In genomic region chr1:21244154-21244553, GRCh38 we compare ENCODE assay signal across 21 cellular contexts.
"Had no signal": no experiment of that assay in that cellular context is flagged by ENCODE, and none has a peak within 500 bp of the region (broad histone marks: within the 10 kb centered on the region; RNA-seq: fewer than 3 reads in every experiment).

No MANE protein-coding gene starts in this region.

- H3K4me1 ChIP-seq: esophagus muscularis mucosa, gastrocnemius medialis, testis, tibial nerve had no signal

- H3K27me3 ChIP-seq: esophagus muscularis mucosa, gastrocnemius medialis, heart right ventricle, neutrophil, testis, tibial nerve had no signal

- H3K9me3 ChIP-seq: esophagus muscularis mucosa, gastrocnemius medialis, heart right ventricle, neutrophil, testis, tibial nerve had no signal

- H3K9me3 Mint-ChIP-seq: nephron progenitor cell; stimulated activated memory B cell treated with anti-CD40 and anti-IgM and Interleukin-4, amounts not matched to agents 10 μg/mL and 1 μg/mL and 100 μg/mL, for 72 hours; stimulated activated naive CD8-positive, alpha-beta T cell treated with anti-CD3 and anti-CD28 coated beads, Interleukin-15, amount 100 ng/mL, for 72 hours had no signal

- ATAC-seq: gastrocnemius medialis; heart right ventricle; left lobe of liver; naive thymus-derived CD4-positive, alpha-beta T cell; stimulated activated memory B cell treated with anti-CD40 and anti-IgM and Interleukin-4, amounts not matched to agents 10 μg/mL and 1 μg/mL and 100 μg/mL, for 72 hours; stimulated activated naive CD8-positive, alpha-beta T cell treated with anti-CD3 and anti-CD28 coated beads, Interleukin-15, amount 100 ng/mL, for 72 hours had no signal

- H3K4me3 Mint-ChIP-seq: naive thymus-derived CD4-positive, alpha-beta T cell; nephron progenitor cell; stimulated activated memory B cell treated with anti-CD40 and anti-IgM and Interleukin-4, amounts not matched to agents 10 μg/mL and 1 μg/mL and 100 μg/mL, for 72 hours; stimulated activated naive CD8-positive, alpha-beta T cell treated with anti-CD3 and anti-CD28 coated beads, Interleukin-15, amount 100 ng/mL, for 72 hours had no signal

- H3K27me3 Mint-ChIP-seq: naive thymus-derived CD4-positive, alpha-beta T cell; stimulated activated memory B cell treated with anti-CD40 and anti-IgM and Interleukin-4, amounts not matched to agents 10 μg/mL and 1 μg/mL and 100 μg/mL, for 72 hours; stimulated activated naive CD8-positive, alpha-beta T cell treated with anti-CD3 and anti-CD28 coated beads, Interleukin-15, amount 100 ng/mL, for 72 hours had no signal

- H3K4me3 ChIP-seq: esophagus muscularis mucosa, gastrocnemius medialis, heart right ventricle, testis, tibial nerve had no signal

- H3K27ac Mint-ChIP-seq: nephron progenitor cell; stimulated activated memory B cell treated with anti-CD40 and anti-IgM and Interleukin-4, amounts not matched to agents 10 μg/mL and 1 μg/mL and 100 μg/mL, for 72 hours had no signal

- H3K27ac ChIP-seq: epithelial cell of prostate, esophagus muscularis mucosa, gastrocnemius medialis, heart right ventricle, neutrophil, testis, tibial nerve had no signal

- H3K4me1 Mint-ChIP-seq: naive thymus-derived CD4-positive, alpha-beta T cell; stimulated activated memory B cell treated with anti-CD40 and anti-IgM and Interleukin-4, amounts not matched to agents 10 μg/mL and 1 μg/mL and 100 μg/mL, for 72 hours had no signal

- DNase-seq: effector memory CD4-positive, alpha-beta T cell; gastrocnemius medialis; heart right ventricle; hypothalamus; kidney glomerular epithelial cell; mammary epithelial cell; naive thymus-derived CD4-positive, alpha-beta T cell; nephron progenitor cell; posterior cingulate gyrus; small intestine; stimulated activated CD4-positive, alpha-beta T cell treated with anti-CD3 and anti-CD28 coated beads, Interleukin-12 subunit alpha, Interleukin-12 subunit beta, amount 100 ng/mL, for 4 hours; stimulated activated CD4-positive, alpha-beta T cell treated with anti-CD3 and anti-CD28 coated beads, Interleukin-4, amount 100 ng/mL, for 1 hour; stimulated activated CD8-positive, alpha-beta memory T cell treated with anti-CD3 and anti-CD28 coated beads, Interleukin-4, amount 100 ng/mL, for 48 hours; stimulated activated naive CD8-positive, alpha-beta T cell treated with anti-CD3 and anti-CD28 coated beads, Interleukin-15, amount 100 ng/mL, for 72 hours; testis had no signal
